ENCODE assay signal across 1 cellular context in the genomic region with DNA sequence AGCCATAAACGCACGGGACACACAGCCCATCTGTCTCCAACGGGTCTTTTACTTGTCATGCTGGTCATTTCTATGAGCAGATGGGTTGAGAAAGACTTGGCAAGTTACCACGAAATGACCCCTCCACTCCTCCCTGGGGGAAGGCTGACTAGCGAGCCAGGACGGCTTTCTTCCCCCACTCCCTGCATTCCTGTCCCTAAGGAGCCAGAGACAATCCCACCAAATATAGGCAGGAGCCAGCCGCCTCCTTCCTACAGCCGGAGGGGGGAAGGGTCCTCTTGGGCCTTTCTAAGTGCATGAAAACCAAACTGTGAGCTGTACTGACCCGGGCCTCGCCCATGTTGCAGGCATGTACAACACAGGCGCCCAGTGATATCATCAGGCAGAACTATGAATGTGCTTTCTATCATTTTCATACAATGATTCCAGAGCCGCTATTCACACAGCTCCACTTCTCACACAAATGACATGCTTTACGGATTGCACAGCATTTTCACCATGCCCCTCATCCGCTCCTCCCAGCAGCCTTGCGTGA.
TF ChIP-seq lines count a peak whose summit lies in the region.

No MANE protein-coding gene starts in this region.

TF ChIP-seq in WTC11, 78 proteins besides CTCF, POLR2A, EP300 and RAD21 (continued from another document):
- TF ChIP-seq ZNF281 (CRISPR knock-in tag; IDR thresholded peaks at IDR 0.05) (no peak; the same call in 1 of the 2 replicates), TEAD1 (CRISPR knock-in tag; IDR thresholded peaks at IDR 0.05) (no peak), SOX15 (CRISPR knock-in tag; IDR thresholded peaks at IDR 0.05) (no peak), GTF2I (CRISPR knock-in tag; conservative IDR thresholded peaks at IDR 0.05) (no peak)
